31 cellular contexts compared by ENCODE assay signal in the genomic region with DNA sequence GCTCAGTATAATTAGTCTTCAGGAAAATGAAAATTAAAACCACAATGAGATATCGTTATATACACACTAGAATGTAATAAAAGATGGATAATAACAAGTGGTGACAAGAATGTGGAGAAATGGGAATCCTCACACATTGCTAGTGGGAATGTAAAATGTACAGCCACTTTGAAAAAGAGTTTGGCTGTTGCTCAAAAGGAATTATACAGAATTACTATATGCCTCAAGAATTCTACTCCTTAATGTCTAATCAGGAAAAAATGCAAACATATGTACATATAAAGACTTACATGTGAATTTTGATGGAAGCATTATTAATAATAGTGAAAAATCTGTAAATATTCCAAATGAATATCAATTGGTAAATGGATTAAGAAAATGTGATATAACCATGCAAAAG.
"Had no signal": no experiment of that assay in that cellular context is flagged by ENCODE, and none has a peak within 500 bp of the region (broad histone marks: within the 10 kb centered on the region; RNA-seq: fewer than 3 reads in every experiment).

No MANE protein-coding gene starts in this region.

- H3K36me3 ChIP-seq: brain microvascular endothelial cell, MG63, SJCRH30 had no signal

- H3K27ac Mint-ChIP-seq: activated B cell treated with CpG ODN at 0.5 μM for 24 hours; activated CD4-positive, alpha-beta T cell treated with anti-CD3 and anti-CD28 coated beads, Interleukin-2, amount 10 ng/mL, durations not matched to agents 24 days and 14 days; activated CD8-positive, alpha-beta memory T cell treated with anti-CD3 and anti-CD28 coated beads, Interleukin-2, amount 10 ng/mL, durations not matched to agents 7 days and 5 days; activated naive CD4-positive, alpha-beta T cell treated with anti-CD3 and anti-CD28 coated beads, Interleukin-2, amount 50 U/mL, for 24 hours; activated T-cell treated with anti-CD3 and anti-CD28 coated beads, Interleukin-2, amount 50 U/mL, for 24 hours; activated T-helper 1 cell treated with anti-CD3 and anti-CD28 coated beads, Interleukin-12 subunit alpha, Interleukin-12 subunit beta, Interleukin-2, Interleukin-4 antibody, amounts not matched to agents 30 ng/mL and 10 ng/mL and 1 ng/mL, durations not matched to agents 14 hours and 24 hours and 36 hours; T-helper 17 cell had no signal

- FAIRE-seq: TTC549 had no signal

- H3K4me3 ChIP-seq: MG63, SJCRH30 had no signal

- H3K27ac ChIP-seq: brain microvascular endothelial cell, SJCRH30 had no signal

- H3K4me3 Mint-ChIP-seq: activated B cell treated with CpG ODN at 0.5 μM for 24 hours; activated CD4-positive, alpha-beta T cell treated with anti-CD3 and anti-CD28 coated beads, Interleukin-2, amount 10 ng/mL, durations not matched to agents 24 days and 14 days; activated CD8-positive, alpha-beta memory T cell treated with anti-CD3 and anti-CD28 coated beads, Interleukin-2, amount 10 ng/mL, durations not matched to agents 7 days and 5 days; activated naive CD4-positive, alpha-beta T cell treated with anti-CD3 and anti-CD28 coated beads, Interleukin-2, amount 50 U/mL, for 24 hours; activated T-cell treated with anti-CD3 and anti-CD28 coated beads, Interleukin-2, amount 50 U/mL, for 24 hours; activated T-helper 1 cell treated with anti-CD3 and anti-CD28 coated beads, Interleukin-12 subunit alpha, Interleukin-12 subunit beta, Interleukin-2, Interleukin-4 antibody, amounts not matched to agents 30 ng/mL and 10 ng/mL and 1 ng/mL, durations not matched to agents 14 hours and 24 hours and 36 hours; T-helper 17 cell had no signal

- ATAC-seq: activated CD8-positive, alpha-beta memory T cell treated with anti-CD3 and anti-CD28 coated beads, Interleukin-2, amount 10 ng/mL, durations not matched to agents 7 days and 5 days; Panc1; T-helper 17 cell had no signal

- DNase-seq: activated B cell treated with CpG ODN at 0.5 μM for 24 hours; activated CD4-positive, alpha-beta T cell treated with anti-CD3 and anti-CD28 coated beads for 1 hour; activated CD4-positive, alpha-beta T cell treated with anti-CD3 and anti-CD28 coated beads, Interleukin-2, amount 10 ng/mL, durations not matched to agents 24 days and 14 days; activated CD4-positive, alpha-beta T cell treated with anti-CD3 and anti-CD28 coated beads, Interleukin-2, amount 50 U/mL, for 48 hours; activated CD8-positive, alpha-beta memory T cell treated with anti-CD3 and anti-CD28 coated beads, Interleukin-2, amount 10 ng/mL, durations not matched to agents 7 days and 5 days; activated effector memory CD4-positive, alpha-beta T cell treated with Interleukin-2 at 50 U/mL for 16 hours; activated naive CD4-positive, alpha-beta T cell; activated T-cell treated with anti-CD3 and anti-CD28 coated beads, Interleukin-2, amount 50 U/mL, for 24 hours; amygdala; brain microvascular endothelial cell; cerebellar nuclear complex; MG63; MV-4-11; NCI-H1092 treated with DMSO at 0.1 percent for 48 hours; NCI-H1417 treated with DMSO at 0.1 percent for 48 hours; NCI-H1694; NCI-H2029; NCI-H2107; NCI-H345; NCI-H510A; NCI-H526 treated with DMSO at 0.1 percent for 48 hours; NCI-H82; Right ventricle myocardium superior; RPMI8226; SJCRH30; T-helper 17 cell; T1000 had no signal

- H3K4me1 ChIP-seq: SJCRH30 had no signal

- H3K4me1 Mint-ChIP-seq: activated B cell treated with CpG ODN at 0.5 μM for 24 hours; activated CD4-positive, alpha-beta T cell treated with anti-CD3 and anti-CD28 coated beads, Interleukin-2, amount 10 ng/mL, durations not matched to agents 24 days and 14 days; activated CD8-positive, alpha-beta memory T cell treated with anti-CD3 and anti-CD28 coated beads, Interleukin-2, amount 10 ng/mL, durations not matched to agents 7 days and 5 days; activated naive CD4-positive, alpha-beta T cell treated with anti-CD3 and anti-CD28 coated beads, Interleukin-2, amount 50 U/mL, for 24 hours; T-helper 17 cell had no signal

- H3K27me3 Mint-ChIP-seq: activated CD4-positive, alpha-beta T cell treated with anti-CD3 and anti-CD28 coated beads, Interleukin-2, amount 10 ng/mL, durations not matched to agents 24 days and 14 days; T-helper 17 cell had no signal

- H3K36me3 Mint-ChIP-seq: activated CD8-positive, alpha-beta memory T cell treated with anti-CD3 and anti-CD28 coated beads, Interleukin-2, amount 10 ng/mL, durations not matched to agents 7 days and 5 days; activated naive CD4-positive, alpha-beta T cell treated with anti-CD3 and anti-CD28 coated beads, Interleukin-2, amount 50 U/mL, for 24 hours had no signal

- H3K9me3 Mint-ChIP-seq: activated B cell treated with CpG ODN at 0.5 μM for 24 hours; activated CD4-positive, alpha-beta T cell treated with anti-CD3 and anti-CD28 coated beads, Interleukin-2, amount 10 ng/mL, durations not matched to agents 24 days and 14 days; activated naive CD4-positive, alpha-beta T cell treated with anti-CD3 and anti-CD28 coated beads, Interleukin-2, amount 50 U/mL, for 24 hours; activated T-cell treated with anti-CD3 and anti-CD28 coated beads, Interleukin-2, amount 50 U/mL, for 24 hours; activated T-helper 1 cell treated with anti-CD3 and anti-CD28 coated beads, Interleukin-12 subunit alpha, Interleukin-12 subunit beta, Interleukin-2, Interleukin-4 antibody, amounts not matched to agents 30 ng/mL and 10 ng/mL and 1 ng/mL, durations not matched to agents 14 hours and 24 hours and 36 hours had no signal

- H3K27me3 ChIP-seq: brain microvascular endothelial cell, MG63, SJCRH30 had no signal

- H3K9me3 ChIP-seq: MG63, SJCRH30 had no signal
